ENCODE assay signal across 8 cellular contexts in genomic region chr18:64409511-64409910, GRCh38.
A peak's percentile ranks its signal among the peaks of the same experiment; 100 is the strongest.
DNase-seq lines count a peak whose midpoint lies in the region; ATAC-seq and TF ChIP-seq lines count a peak whose summit lies in the region.

No MANE protein-coding gene starts in this region.

- H3K79me2 ChIP-seq in mesendoderm (ENCODE audit: control insufficient read depth, insufficient read depth, low read length): no peaks in the 10 kb centered on the region

- H2BK5ac ChIP-seq in mesendoderm (ENCODE audit: low read length): no peak overlapping the region

- no peak overlapping the region for H2BK15ac ChIP-seq in mesendoderm (replicated peaks; ENCODE audit: low read depth)

- no peaks in the 10 kb centered on the region for H3K4me1 ChIP-seq in mesendoderm (ENCODE audit: control insufficient read depth, low read depth, low read length)

- no peak overlapping the region for H4K8ac ChIP-seq in mesendoderm (ENCODE audit: low read depth, low read length)

- no peak overlapping the region for H4K5ac ChIP-seq in mesendoderm (ENCODE audit: low read length)

- no peaks in the 10 kb centered on the region for H3K36me3 ChIP-seq in mesendoderm (ENCODE audit: control insufficient read depth, insufficient read depth, low read length)

- TF ChIP-seq CTCF in GM13977 (IDR thresholded peaks at IDR 0.05; ENCODE audit: extremely low read depth, insufficient read depth, missing control alignments): peak; percentile 41

- no peak overlapping the region for H3K56ac ChIP-seq in mesendoderm (ENCODE audit: low read length)

- ATAC-seq in HG03095 (IDR thresholded peaks at IDR 0.05; ENCODE audit: unreplicated experiment) (peak; percentile 53), GM18873 (IDR thresholded peaks at IDR 0.05; ENCODE audit: low FRiP score, unreplicated experiment) (no peak)

- no peak overlapping the region for H3K27ac ChIP-seq in mesendoderm (ENCODE audit: low read depth, low read length)

- peak overlapping the region; percentile 9 for H3K18ac ChIP-seq in mesendoderm (ENCODE audit: low read length)

- no peak overlapping the region for H2BK120ac ChIP-seq in mesendoderm (ENCODE audit: low read depth, low read length)

- DNase-seq in GM13977 (ENCODE audit: low spot score) (peak; percentile 17), SK-N-DZ (ENCODE audit: low spot score) (peak; percentile 1), mesendoderm (peak; percentile 48), activated gamma-delta T cell (lab: John Stamatoyannopoulos, UW) (no peak), amygdala (lab: John Stamatoyannopoulos, UW) (no peak), H4 (ENCODE audit: low spot score) (no peak)

- H2AK5ac ChIP-seq in mesendoderm (ENCODE audit: low read length): no peak overlapping the region

- H3K79me1 ChIP-seq in mesendoderm (ENCODE audit: low read length): no peaks in the 10 kb centered on the region

- in situ Hi-C loops in GM13977 (cut with MboI; ENCODE audit: low pct_unique_long_range_greater_than_20kb, low sequenced_read_pairs, unreplicated experiment): no loop called here

- no peak overlapping the region for H3K9ac ChIP-seq in mesendoderm (ENCODE audit: low read length)

- H3K27me3 ChIP-seq in mesendoderm (ENCODE audit: insufficient read depth, low read length, poor library complexity): no peaks in the 10 kb centered on the region

- H3K4me3 ChIP-seq in mesendoderm (ENCODE audit: low read length): no peak overlapping the region

- no peak overlapping the region for H3K23ac ChIP-seq in mesendoderm (ENCODE audit: low read length)

- no peak overlapping the region for H3K4me2 ChIP-seq in mesendoderm (ENCODE audit: low read length)

- no peak overlapping the region for H3K4ac ChIP-seq in mesendoderm (ENCODE audit: low read depth, low read length)

Comparison
In these comparisons a context has a peak if more than half of its experiments do, and no peak if none do; other contexts are left out.
1. DNase-seq: peak in GM13977 (single experiment), SK-N-DZ (single experiment) and mesendoderm (single experiment); none in activated gamma-delta T cell (single experiment), amygdala (0 of 56) and H4 (single experiment).